ENCODE assay signal across 23 cellular contexts in the genomic region with DNA sequence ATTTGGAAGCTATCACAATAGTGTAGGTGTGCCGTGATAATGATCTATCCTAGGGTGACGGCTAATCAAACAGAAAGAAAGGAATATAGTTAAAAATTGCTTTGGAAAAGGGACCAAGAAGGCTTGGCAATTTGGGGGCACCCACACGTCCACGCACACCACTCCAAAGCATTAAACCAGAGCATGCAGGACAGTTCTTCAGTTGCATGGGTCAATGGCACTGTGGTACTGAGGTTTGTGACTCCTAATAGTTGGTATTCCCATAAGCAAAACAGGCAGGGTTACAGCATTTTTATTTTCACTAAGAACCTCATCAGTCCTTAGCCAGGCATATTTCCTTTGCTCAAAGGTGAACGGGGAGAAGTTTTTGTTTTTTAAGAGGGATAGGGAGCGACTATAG.
"Had no signal": no experiment of that assay in that cellular context is flagged by ENCODE, and none has a peak within 500 bp of the region (broad histone marks: within the 10 kb centered on the region; RNA-seq: fewer than 3 reads in every experiment).

No MANE protein-coding gene starts in this region.

- H3K4me3 ChIP-seq: coronary artery, dorsolateral prefrontal cortex, esophagus muscularis mucosa, gastroesophageal sphincter, heart left ventricle, hepatocyte, left lung, lower lobe of right lung, mucosa of descending colon had no signal

- H3K27ac ChIP-seq: coronary artery, dorsolateral prefrontal cortex, esophagus muscularis mucosa, foreskin keratinocyte, gastroesophageal sphincter, heart left ventricle, hepatocyte, left lung, lower lobe of right lung had no signal

- DNase-seq: dermis blood vessel endothelial cell; dorsolateral prefrontal cortex; effector CD4-positive, alpha-beta T cell; effector memory CD4-positive, alpha-beta T cell; foreskin keratinocyte; heart left ventricle; hypothalamus; immature natural killer cell; islet precursor cell; kidney; kidney glomerular epithelial cell; left colon; left lung; left ventricle myocardium superior; lower lobe of right lung; mesenchymal stem cell; mucosa of descending colon; naive B cell had no signal

- H3K9me3 ChIP-seq: esophagus muscularis mucosa, gastroesophageal sphincter, heart left ventricle, left lung, lower lobe of right lung, mucosa of descending colon had no signal

- ATAC-seq: foreskin keratinocyte, gastroesophageal sphincter, heart left ventricle, left lung, left ventricle myocardium superior, lower lobe of right lung had no signal

- H3K4me2 ChIP-seq: hepatocyte had no signal

- H3K36me3 ChIP-seq: esophagus muscularis mucosa, gastroesophageal sphincter, heart left ventricle, left lung, lower lobe of right lung had no signal

- H3K4me1 ChIP-seq: foreskin keratinocyte, gastroesophageal sphincter, heart left ventricle, left lung, lower lobe of right lung had no signal

- FAIRE-seq: frontal cortex, kidney had no signal

- H3K79me2 ChIP-seq: hepatocyte had no signal

- H3K27me3 ChIP-seq: esophagus muscularis mucosa, foreskin keratinocyte, gastroesophageal sphincter, hepatocyte had no signal

- H2AFZ ChIP-seq: hepatocyte had no signal
